In genomic region chr18:13540783-13541182, GRCh38 we compare ENCODE assay signal across 11 cellular contexts.
DNase-seq lines count a peak whose midpoint lies in the region; ATAC-seq and TF ChIP-seq lines count a peak whose summit lies in the region.
"Had no signal": no experiment of that assay in that cellular context is flagged by ENCODE, and none has a peak within 500 bp of the region (broad histone marks: within the 10 kb centered on the region; RNA-seq: fewer than 3 reads in every experiment).

No MANE protein-coding gene starts in this region.

- H3K4me1 ChIP-seq in CD8-positive, alpha-beta memory T cell (ENCODE audit: insufficient read depth, low read length) = peaks cover 25% of the 10 kb centered on the region

- ATAC-seq in GM21526 (IDR thresholded peaks at IDR 0.05; ENCODE audit: low FRiP score, unreplicated experiment) = no peak

- H3K4me3 Mint-ChIP-seq in CD8-positive, alpha-beta memory T cell = peak overlapping the region in 3 of 7 donors; percentile 6 to 35 (median 26)

- peak overlapping the region in 6 of 8 donors; percentile 3 to 72 (median 50) for H3K27ac Mint-ChIP-seq in CD8-positive, alpha-beta memory T cell

- no peak for TF ChIP-seq CTCF in coronary artery (IDR thresholded peaks at IDR 0.05)

- POLR2A ChIA-PET in CD8-positive, alpha-beta memory T cell (lab: Charles Lee) = no interaction called here

- no peaks in the 10 kb centered on the region for H3K9me3 Mint-ChIP-seq in CD8-positive, alpha-beta memory T cell

- H3K4me3 ChIP-seq in CD8-positive, alpha-beta memory T cell (ENCODE audit: low read length) = no peak overlapping the region
- H3K4me3 ChIP-seq in coronary artery = no peak overlapping the region

- H3K27ac ChIP-seq in CD8-positive, alpha-beta memory T cell (ENCODE audit: low read depth, low read length) = no peak overlapping the region
- H3K27ac ChIP-seq in coronary artery = no peak overlapping the region

- DNase-seq in CD8-positive, alpha-beta memory T cell = peak in 2 of 5 donors; percentile 36 to 86
- peak; percentile 23 for DNase-seq in activated CD4-positive, alpha-beta T cell treated with anti-CD3 and anti-CD28 coated beads, Interleukin-2, amount 50 U/mL, for 1 hour
- DNase-seq in coronary artery (ENCODE audit: low spot score) = peak; percentile 62
- DNase-seq in stimulated activated CD8-positive, alpha-beta memory T cell treated with anti-CD3 and anti-CD28 coated beads, Interleukin-7, amount 100 ng/mL, for 48 hours (ENCODE audit: extremely low read depth in 1 of 2, low read depth in 1 of 2) = peak; percentile 15 to 45
- no peak for DNase-seq in GM19238 (ENCODE audit: insufficient read length, low spot score)
- no peak for DNase-seq in NCI-H226
- DNase-seq in EL = no peak
- DNase-seq: Calu3, NCI-H2107 had no signal

- no peaks in the 10 kb centered on the region for H3K36me3 ChIP-seq in CD8-positive, alpha-beta memory T cell (ENCODE audit: insufficient read depth, low read length)
- H3K36me3 ChIP-seq: thoracic aorta had no signal

- peaks cover 0 to 13% (median 7%) of the 10 kb centered on the region in 3 donors for H3K36me3 Mint-ChIP-seq in CD8-positive, alpha-beta memory T cell

- peaks cover 28 to 41% (median 29%) of the 10 kb centered on the region in 3 donors for H3K4me1 Mint-ChIP-seq in CD8-positive, alpha-beta memory T cell

- H3K27me3 Mint-ChIP-seq in CD8-positive, alpha-beta memory T cell = no peaks in the 10 kb centered on the region

- H3K9me3 ChIP-seq in CD8-positive, alpha-beta memory T cell (ENCODE audit: low read length) = no peaks in the 10 kb centered on the region
- H3K9me3 ChIP-seq: thoracic aorta had no signal

- CTCF ChIA-PET in CD8-positive, alpha-beta memory T cell (lab: Charles Lee) = interaction anchor here (1.1 kb wide), 1 partner anchor 325 kb away, joined by 3 read pairs; no protein-coding TSS in a partner anchor

- H3K27me3 ChIP-seq in CD8-positive, alpha-beta memory T cell (ENCODE audit: insufficient read depth, low read length, poor library complexity, severe bottlenecking) = no peaks in the 10 kb centered on the region

Comparison
In these comparisons a context has a peak if more than half of its experiments do, and no peak if none do; other contexts are left out.
1. DNase-seq: peak in activated CD4-positive, alpha-beta T cell treated with anti-CD3 and anti-CD28 coated beads, Interleukin-2, amount 50 U/mL, for 1 hour (single experiment), coronary artery (single experiment) and stimulated activated CD8-positive, alpha-beta memory T cell treated with anti-CD3 and anti-CD28 coated beads, Interleukin-7, amount 100 ng/mL, for 48 hours (2 of 2); none in GM19238 (single experiment), NCI-H226 (single experiment) and EL (single experiment).